ENCODE assay signal across 9 cellular contexts in genomic region chr1:158180741-158181576, GRCh38. TPM values are rescaled to one million over a fixed set of nuclear protein-coding genes. Genes with fewer than 3 reads are reported as not detected.
DNase-seq lines count a peak whose midpoint lies in the region; ATAC-seq, FAIRE-seq and TF ChIP-seq lines count a peak whose summit lies in the region.
"Had no signal": no experiment of that assay in that cellular context is flagged by ENCODE, and none has a peak within 500 bp of the region (broad histone marks: within the 10 kb centered on the region; RNA-seq: fewer than 3 reads in every experiment).

CD1D (plus strand) TSS chr1:158180895; CDS start chr1:158181102, 207 bp downstream.

- no peaks in the 10 kb centered on the region; the same call in 2 of the 3 replicates for H3K9me3 Mint-ChIP-seq in GM23338
- H3K9me3 Mint-ChIP-seq in activated T-helper 2 cell treated with anti-CD3 and anti-CD28 coated beads, Interferon-gamma antibody, Interleukin-2, Interleukin-4, amounts not matched to agents 10 μg/mL and 5 μg/mL and 100 μg/mL, durations not matched to agents 14 hours and 24 hours and 36 hours: no peaks in the 10 kb centered on the region

- H3K4me1 ChIP-seq in GM23338 (ENCODE audit: insufficient read depth) (peaks cover 39% of the 10 kb centered on the region), hepatocyte (ENCODE audit: insufficient read depth) (no peaks in the 10 kb centered on the region)

- H3K9me3 ChIP-seq in AG04450 (ENCODE audit: control insufficient read depth, insufficient read depth, low read length) (no peaks in the 10 kb centered on the region; the same call in 1 of the 2 replicates), hepatocyte (ENCODE audit: low read depth) (no peaks in the 10 kb centered on the region)

- 2% methylated on average over 54 of the region's 63 CpGs for WGBS in hepatocyte (ENCODE audit: low lambda C conversion rate, missing lambda C conversion rate)

- no peak within 1 kb of the TSS for H3K27ac Mint-ChIP-seq in GM23338
- no peak within 1 kb of the TSS for H3K27ac Mint-ChIP-seq in activated T-helper 2 cell treated with anti-CD3 and anti-CD28 coated beads, Interferon-gamma antibody, Interleukin-2, Interleukin-4, amounts not matched to agents 10 μg/mL and 5 μg/mL and 100 μg/mL, durations not matched to agents 14 hours and 24 hours and 36 hours

- POLR2A ChIA-PET in AG04450 (lab: Yijun Ruan, JAX): no interaction called here

- intact Hi-C loops in activated T-helper 2 cell treated with anti-CD3 and anti-CD28 coated beads, Interferon-gamma antibody, Interleukin-2, Interleukin-4, amounts not matched to agents 10 μg/mL and 5 μg/mL and 100 μg/mL, durations not matched to agents 14 hours and 24 hours and 36 hours (cut with micrococcal nuclease): no loop called here

- H3K36me3 Mint-ChIP-seq in GM23338 (ENCODE audit: low read depth): peaks cover 3% of the 10 kb centered on the region; the same call in 1 of the 3 replicates
- H3K36me3 Mint-ChIP-seq in activated T-helper 2 cell treated with anti-CD3 and anti-CD28 coated beads, Interferon-gamma antibody, Interleukin-2, Interleukin-4, amounts not matched to agents 10 μg/mL and 5 μg/mL and 100 μg/mL, durations not matched to agents 14 hours and 24 hours and 36 hours (ENCODE audit: low read depth): no peaks in the 10 kb centered on the region

- peaks cover 6% of the 10 kb centered on the region; the same call in 1 of the 2 replicates for H3F3A ChIP-seq in GM23338 (replicated peaks; ENCODE audit: low read depth)

- peak within 1 kb of the TSS; percentile 91 for H3K4me3 Mint-ChIP-seq in GM23338
- H3K4me3 Mint-ChIP-seq in activated T-helper 2 cell treated with anti-CD3 and anti-CD28 coated beads, Interferon-gamma antibody, Interleukin-2, Interleukin-4, amounts not matched to agents 10 μg/mL and 5 μg/mL and 100 μg/mL, durations not matched to agents 14 hours and 24 hours and 36 hours (ENCODE audit: low read depth): peak within 1 kb of the TSS; percentile 81

- TF ChIP-seq CTCF in AG04450 (IDR thresholded peaks at IDR 0.05; ENCODE audit: low read depth, low read length) (no peak), GM23338 (conservative IDR thresholded peaks at IDR 0.05; ENCODE audit: low read depth in 2 of 2) (no peak; a peak in 1 of 4 replicates), hepatocyte (IDR thresholded peaks at IDR 0.05; ENCODE audit: poor library complexity) (no peak)

- H3K4me2 ChIP-seq in GM23338 (peak within 1 kb of the TSS; percentile 95), hepatocyte (peak within 1 kb of the TSS; percentile 97)

- H3K4me1 Mint-ChIP-seq in GM23338: peaks cover 35% of the 10 kb centered on the region
- peaks cover 14% of the 10 kb centered on the region for H3K4me1 Mint-ChIP-seq in activated T-helper 2 cell treated with anti-CD3 and anti-CD28 coated beads, Interferon-gamma antibody, Interleukin-2, Interleukin-4, amounts not matched to agents 10 μg/mL and 5 μg/mL and 100 μg/mL, durations not matched to agents 14 hours and 24 hours and 36 hours (ENCODE audit: low read depth)

- H3K79me2 ChIP-seq in GM23338 (replicated peaks; ENCODE audit: insufficient read depth) (no peaks in the 10 kb centered on the region), hepatocyte (no peaks in the 10 kb centered on the region)

- ATAC-seq in GM23338 (peak; percentile 68), HG02623 (IDR thresholded peaks at IDR 0.05; ENCODE audit: unreplicated experiment) (no peak)

- H3K27me3 ChIP-seq in AG04450 (ENCODE audit: control insufficient read depth, insufficient read depth, low read length): peaks cover 44% of the 10 kb centered on the region
- H3K27me3 ChIP-seq in GM23338 (ENCODE audit: insufficient read depth): peaks cover 94% of the 10 kb centered on the region
- peaks cover 38% of the 10 kb centered on the region for H3K27me3 ChIP-seq in hepatocyte

- H3K27ac ChIP-seq in AG04450 (ENCODE audit: low read depth, low read length) (no peak within 1 kb of the TSS), GM23338 (ENCODE audit: low read depth) (no peak within 1 kb of the TSS), hepatocyte (no peak within 1 kb of the TSS)
- H3K27ac ChIP-seq: epithelial cell of prostate had no signal

- H4K20me1 ChIP-seq in GM23338 (replicated peaks; ENCODE audit: insufficient read depth): no peaks in the 10 kb centered on the region
- no peaks in the 10 kb centered on the region for H4K20me1 ChIP-seq in hepatocyte (ENCODE audit: insufficient read depth, poor library complexity, severe bottlenecking)

- H2AFZ ChIP-seq in GM23338 (peak within 1 kb of the TSS; percentile 99), hepatocyte (peak within 1 kb of the TSS; percentile 88)

- H3K4me3 ChIP-seq in AG04450 (ENCODE audit: low read depth, low read length) (peak within 1 kb of the TSS; percentile 22; the same call in 1 of the 2 replicates), GM23338 (peak within 1 kb of the TSS; percentile 82), hepatocyte (peak within 1 kb of the TSS; percentile 63)

- no peak for FAIRE-seq in RCC 7860 (lab: Jason Lieb, UNC)

- H3K9me2 ChIP-seq in GM23338 (ENCODE audit: insufficient read depth): no peaks in the 10 kb centered on the region
- H3K9me2 ChIP-seq in hepatocyte (replicated peaks; ENCODE audit: insufficient read depth): no peaks in the 10 kb centered on the region

- no peaks in the 10 kb centered on the region for H3K36me3 ChIP-seq in GM23338 (ENCODE audit: insufficient read depth)
- no peaks in the 10 kb centered on the region for H3K36me3 ChIP-seq in hepatocyte (replicated peaks; ENCODE audit: insufficient read depth, low read depth)

- CTCF ChIA-PET in AG04450 (lab: Charles Lee): no interaction called here

- H3K27me3 Mint-ChIP-seq in GM23338 (ENCODE audit: insufficient read depth, low read depth, poor library complexity): peaks cover 63% of the 10 kb centered on the region
- peaks cover 74% of the 10 kb centered on the region for H3K27me3 Mint-ChIP-seq in activated T-helper 2 cell treated with anti-CD3 and anti-CD28 coated beads, Interferon-gamma antibody, Interleukin-2, Interleukin-4, amounts not matched to agents 10 μg/mL and 5 μg/mL and 100 μg/mL, durations not matched to agents 14 hours and 24 hours and 36 hours (ENCODE audit: low read depth)

- DNase-seq in AG04450 (ENCODE audit: low read depth, low spot score): no peak
- DNase-seq in GM23338 (ENCODE audit: low spot score): peak; percentile 74
- no peak for DNase-seq in activated T-helper 2 cell treated with anti-CD3 and anti-CD28 coated beads, Interferon-gamma antibody, Interleukin-2, Interleukin-4, amounts not matched to agents 10 μg/mL and 5 μg/mL and 100 μg/mL, durations not matched to agents 14 hours and 24 hours and 36 hours (ENCODE audit: low spot score)
- DNase-seq in hepatocyte (ENCODE audit: low spot score): peak; percentile 51
- peak; percentile 15 for DNase-seq in renal cortical epithelial cell (ENCODE audit: low read depth)
- DNase-seq in RCC 7860 (ENCODE audit: low spot score): no peak
- no peak for DNase-seq in NCI-H345 treated with DMSO at 0.1 percent for 48 hours (lab: John Stamatoyannopoulos, UW; ENCODE audit: unreplicated experiment)

TF ChIP-seq in GM23338, 12 proteins besides CTCF, POLR2A, EP300 and RAD21 (continues in another document):
- peak; percentile 71 for TF ChIP-seq EZH2 (IDR thresholded peaks at IDR 0.05; ENCODE audit: low read depth, unreplicated experiment)

RNA-seq across cellular contexts. Expression of gene CD1D, which starts in this region (rescaled TPM):
- polyA plus RNA-seq in AG04450 (2011; rRNA removed) (not detected in 2 replicates), GM23338 (2016; fragmentation: Nextera tagmentation; extraction: Ambion mirVana) (1.5 and 1.7 TPM in 2 replicates), hepatocyte (2.3 and 3.7 TPM in 2 replicates)
- 0.18 TPM in 1 of 2 replicates, not detected in the other for polyA minus RNA-seq in AG04450 (2011; rRNA and poly(A)+ RNA removed)
- 1.3 and 2.7 TPM in 2 replicates for total RNA-seq in GM23338 (2014; rRNA removed; shearing (Covaris generic))
- not detected in 2 replicates for total RNA-seq in activated T-helper 2 cell treated with anti-CD3 and anti-CD28 coated beads, Interferon-gamma antibody, Interleukin-2, Interleukin-4, amounts not matched to agents 10 μg/mL and 5 μg/mL and 100 μg/mL, durations not matched to agents 14 hours and 24 hours and 36 hours
- total RNA-seq in hepatocyte (3.9 and 4.7 TPM in 2 replicates), renal cortical epithelial cell (0.75 and 1.4 TPM in 2 replicates)

Comparison
In these comparisons a context has a peak if more than half of its experiments do, and no peak if none do; other contexts are left out.
1. DNase-seq: peak in GM23338 (single experiment), hepatocyte (single experiment) and renal cortical epithelial cell (single experiment); none in AG04450 (single experiment), activated T-helper 2 cell treated with anti-CD3 and anti-CD28 coated beads, Interferon-gamma antibody, Interleukin-2, Interleukin-4, amounts not matched to agents 10 μg/mL and 5 μg/mL and 100 μg/mL, durations not matched to agents 14 hours and 24 hours and 36 hours (single experiment), RCC 7860 (single experiment) and NCI-H345 treated with DMSO at 0.1 percent for 48 hours (single experiment).
2. H3K4me3 ChIP-seq: peak in every context shown above with its lines; median percentile 82 in GM23338; 63 in hepatocyte; 22 in AG04450.